Comparison of ENCODE assay signal across 11 cellular contexts in genomic region chr6:146545608-146546007, GRCh38. TPM values are rescaled to one million over a fixed set of nuclear protein-coding genes. Genes with fewer than 3 reads are reported as not detected.
DNase-seq lines count a peak whose midpoint lies in the region; ATAC-seq, FAIRE-seq and TF ChIP-seq lines count a peak whose summit lies in the region.
"Had no signal": no experiment of that assay in that cellular context is flagged by ENCODE, and none has a peak within 500 bp of the region (broad histone marks: within the 10 kb centered on the region; RNA-seq: fewer than 3 reads in every experiment).

No MANE protein-coding gene starts in this region.

- WGBS in body of pancreas, 2 donors: 49 to 67% methylated on average over 5 of the region's 5 CpGs
- WGBS in HepG2 (ENCODE audit: low lambda C conversion rate): 57% methylated on average over 5 of the region's 5 CpGs
- 17 to 29% methylated on average over 5 of the region's 5 CpGs for WGBS in tibial nerve, 2 donors
- WGBS in pancreas, 2 donors: 64 to 66% methylated on average over 5 of the region's 5 CpGs

- TF ChIP-seq RAD21 in HepG2 (CRISPR knock-in tag; IDR thresholded peaks at IDR 0.05): no peak

- H3K9ac ChIP-seq in HUES48 (ENCODE audit: low read depth, low read length) (no peak overlapping the region), HepG2 (ENCODE audit: insufficient read depth, low read depth, low read length) (peak overlapping the region; percentile 81; the same call in 1 of the 2 replicates)

- H3K4me3 ChIP-seq in HUES48 (ENCODE audit: low read depth, low read length): peak overlapping the region; percentile 6; the same call in 1 of the 2 replicates
- H3K4me3 ChIP-seq in body of pancreas: no peak overlapping the region
- peak overlapping the region; percentile 70 to 95 (median 90); a peak in 4 of 6 replicates for H3K4me3 ChIP-seq in HepG2 (replicated peaks in 1 of 3; ENCODE audit: insufficient read depth in 1 of 3, low read depth in 2 of 3, low read length in 3 of 3)
- peak overlapping the region in 3 of 4 donors; percentile 57 to 91 (median 59) for H3K4me3 ChIP-seq in tibial nerve
- peak overlapping the region in 1 of 4 donors; percentile 76 for H3K4me3 ChIP-seq in pancreas

- no peaks in the 10 kb centered on the region for H4K20me1 ChIP-seq in HepG2 (ENCODE audit: insufficient read depth, low read length)

- H3K36me3 ChIP-seq in HUES48 (ENCODE audit: control insufficient read depth, insufficient read depth, low read length) (peaks cover 11% of the 10 kb centered on the region), body of pancreas (replicated peaks in 1 of 2; ENCODE audit: insufficient read depth in 1 of 2, low read depth in 2 of 2) (peaks cover 0 to 2% of the 10 kb centered on the region in 2 donors), HepG2 (replicated peaks in 1 of 2; ENCODE audit: control insufficient read depth in 1 of 2, insufficient read depth in 2 of 2, low read length in 2 of 2) (peaks cover 3 to 12% of the 10 kb centered on the region in 2 experiments; a peak in 4 of 5 replicates), tibial nerve (peaks cover 0 to 17% (median 0%) of the 10 kb centered on the region in 3 donors), pancreas (peaks cover 0 to 10% (median 0%) of the 10 kb centered on the region in 3 donors)

- no peak for ATAC-seq in body of pancreas
- ATAC-seq in HepG2: no peak
- no peak for ATAC-seq in HG02642 (IDR thresholded peaks at IDR 0.05; ENCODE audit: poor library complexity, unreplicated experiment)
- no peak for ATAC-seq in pancreas
- ATAC-seq: activated CD8-positive, alpha-beta T cell treated with anti-CD3 and anti-CD28 coated beads, Interleukin-2, amount 10 ng/mL, durations not matched to agents 7 days and 5 days; effector memory CD8-positive, alpha-beta T cell had no signal

- no peak overlapping the region for H3K27ac ChIP-seq in HUES48 (ENCODE audit: low read depth, low read length)
- peak overlapping the region in 3 of 4 donors; percentile 90 to 94 (median 92) for H3K27ac ChIP-seq in body of pancreas
- H3K27ac ChIP-seq in HepG2 (ENCODE audit: extremely low read length, insufficient read depth, low read length): no peak overlapping the region
- H3K27ac ChIP-seq in tibial nerve: peak overlapping the region; percentile 92 to 99 (median 96)
- H3K27ac ChIP-seq in pancreas: peak overlapping the region in 2 of 4 donors; percentile 96 to 97

- H2AFZ ChIP-seq in HepG2 (ENCODE audit: low read length): no peak overlapping the region

- peaks cover 32% of the 10 kb centered on the region for H3K79me2 ChIP-seq in HepG2 (ENCODE audit: insufficient read depth, low read length)

- FAIRE-seq in HepG2 (lab: Jason Lieb, UNC) (no peak), pancreas (lab: Jason Lieb, UNC) (no peak)

- peak overlapping the region; percentile 90 for H3K4me2 ChIP-seq in HepG2 (ENCODE audit: low read depth, low read length)

- DNase-seq in body of pancreas (no peak), HepG2 (ENCODE audit: low spot score) (no peak), tibial nerve (ENCODE audit: low spot score in 2 of 2) (no peak), T-helper 9 cell (no peak), retina (no peak), pancreas (no peak)
- DNase-seq: activated CD8-positive, alpha-beta T cell treated with anti-CD3 and anti-CD28 coated beads, Interleukin-2, amount 10 ng/mL, durations not matched to agents 7 days and 5 days; effector memory CD8-positive, alpha-beta T cell; NCI-H510A treated with DMSO at 0.1 percent for 48 hours had no signal

- CTCF ChIA-PET in HepG2 (lab: Yijun Ruan, JAX; ENCODE audit: low intra/inter-chr PET ratio, low total read pairs): no interaction called here

- no peaks in the 10 kb centered on the region for H3K9me3 ChIP-seq in HUES48 (ENCODE audit: control insufficient read depth, insufficient read depth, low read length)
- no peaks in the 10 kb centered on the region for H3K9me3 ChIP-seq in body of pancreas
- no peaks in the 10 kb centered on the region for H3K9me3 ChIP-seq in HepG2 (ENCODE audit: low read length)
- H3K9me3 ChIP-seq in tibial nerve: no peaks in the 10 kb centered on the region
- H3K9me3 ChIP-seq in pancreas: no peaks in the 10 kb centered on the region

- TF ChIP-seq POLR2A in body of pancreas (IDR thresholded peaks at IDR 0.05) (no peak), HepG2 (IDR thresholded peaks at IDR 0.05; ENCODE audit: insufficient read depth in 1 of 2, low read depth in 2 of 2, low read length in 2 of 2) (no peak), tibial nerve (IDR thresholded peaks at IDR 0.05) (no peak)

- intact Hi-C loops in body of pancreas (cut with DNase I): no loop called here
- intact Hi-C loops in HepG2 (cut with micrococcal nuclease; ENCODE audit: unreplicated experiment): loop anchor here (10.0 kb wide), 2 partner anchors 649 to 811 kb away; partner anchors contain the start of gene EPM2A
- intact Hi-C loops in pancreas (cut with DNase I): no loop called here

- in situ Hi-C loops in HepG2 (cut with HindIII; ENCODE audit: extremely low pct_ligation_motif_present, low pct_unique_long_range_greater_than_20kb): no loop called here

- no TSS peak for BruUV-seq in HepG2 (replicated peaks; lab: Mats Ljungman, UMichigan)

- POLR2A ChIA-PET in HepG2 (lab: Yijun Ruan, JAX): no interaction called here

- H3K27me3 ChIP-seq in HUES48 (ENCODE audit: control insufficient read depth, insufficient read depth, low read length) (no peaks in the 10 kb centered on the region), body of pancreas (no peaks in the 10 kb centered on the region), HepG2 (ENCODE audit: control insufficient read depth in 1 of 2, insufficient read depth in 2 of 2, low read length in 2 of 2) (no peaks in the 10 kb centered on the region; a peak in 1 of 5 replicates), tibial nerve (no peaks in the 10 kb centered on the region), pancreas (no peaks in the 10 kb centered on the region)

- TF ChIP-seq EP300 in HepG2 (IDR thresholded peaks at IDR 0.05; ENCODE audit: low read depth in 2 of 2, low read length in 2 of 2) (no peak), HepG2 (CRISPR knock-in tag; IDR thresholded peaks at IDR 0.05; ENCODE audit: borderline replicate concordance) (no peak), tibial nerve (IDR thresholded peaks at IDR 0.05) (peak in 1 of 2 donors; percentile 40)

- H3K4me1 ChIP-seq in HUES48 (ENCODE audit: control insufficient read depth, insufficient read depth, low read length) (peaks cover 17% of the 10 kb centered on the region), body of pancreas (peaks cover 31% of the 10 kb centered on the region), HepG2 (ENCODE audit: insufficient read depth, low read length) (peaks cover 30% of the 10 kb centered on the region), tibial nerve (peaks cover 0 to 49% (median 18%) of the 10 kb centered on the region in 4 donors), pancreas (peaks cover 0 to 9% (median 0%) of the 10 kb centered on the region in 3 donors)

- TF ChIP-seq CTCF in body of pancreas (IDR thresholded peaks at IDR 0.05): no peak
- TF ChIP-seq CTCF in HepG2 (CRISPR knock-in tag; IDR thresholded peaks at IDR 0.05): no peak
- no peak for TF ChIP-seq CTCF in tibial nerve (IDR thresholded peaks at IDR 0.05)
- no peak for TF ChIP-seq CTCF in pancreas (IDR thresholded peaks at IDR 0.05)

RNA-seq across cellular contexts. Expression of gene RAB32, which starts 2.0 kb away (rescaled TPM):
- total RNA-seq in body of pancreas (10 to 100 TPM in 1 of 2 donors, 1 to 10 TPM in 1; 7.3 to 17.9 TPM), HepG2 (2016; rRNA removed; fragmentation: Illumina TruSeq; extraction: Trizol) (93.9 and 101 TPM in 2 replicates), tibial nerve (10 to 100 TPM; 23.2 to 44.4 (median 25.1) TPM), pancreas (10 to 100 TPM in 2 of 6 donors, 1 to 10 TPM in 4; 3.5 to 19.0 (median 4.5) TPM)
- total RNA-seq in HepG2 (2016; cell fraction: cytosol; rRNA removed; fragmentation: Illumina TruSeq; extraction: Trizol; ENCODE audit: low read depth): 83.6 and 91.0 TPM in 2 replicates
- total RNA-seq in HepG2 (2016; cell fraction: insoluble cytoplasmic fraction; rRNA removed; fragmentation: Illumina TruSeq; extraction: Trizol): 91.2 and 99.3 TPM in 2 replicates
- total RNA-seq in HepG2 (2016; cell fraction: membrane; rRNA removed; fragmentation: Illumina TruSeq; extraction: Trizol): 119 and 134 TPM in 2 replicates
- total RNA-seq in HepG2 (2016; cell fraction: nucleus; rRNA removed; fragmentation: Illumina TruSeq; extraction: Trizol): 31.7 and 38.6 TPM in 2 replicates
- polyA plus RNA-seq in HepG2 (2011; rRNA removed) (42.2 and 43.7 TPM in 2 replicates), pancreas (1 to 10 TPM; 5.6 to 7.9 TPM)
- 32.2 and 38.9 TPM in 2 replicates for polyA plus RNA-seq in HepG2 (2011; cell fraction: cytosol; rRNA removed)
- polyA plus RNA-seq in HepG2 (2011; cell fraction: nucleus; rRNA removed): 9.0 and 11.3 TPM in 2 replicates
- 28.1 and 30.9 TPM in 2 replicates for polyA plus RNA-seq in HepG2 (2012)
- 67.2 and 84.6 TPM in 2 replicates for polyA plus RNA-seq in HepG2 (2016; cell fraction: cytosol; fragmentation: Illumina TruSeq; extraction: Trizol; ENCODE audit: low read depth)
- 73.2 and 73.8 TPM in 2 replicates for polyA plus RNA-seq in HepG2 (2016; cell fraction: insoluble cytoplasmic fraction; fragmentation: Illumina TruSeq; extraction: Trizol; ENCODE audit: low read depth)
- polyA plus RNA-seq in HepG2 (2016; cell fraction: membrane; fragmentation: Illumina TruSeq; extraction: Trizol; ENCODE audit: low read depth): 74.1 and 88.0 TPM in 2 replicates
- polyA plus RNA-seq in HepG2 (2016; cell fraction: nucleus; fragmentation: Illumina TruSeq; extraction: Trizol; ENCODE audit: insufficient read depth, low read depth): 37.3 and 44.9 TPM in 2 replicates
- 9.4 and 16.1 TPM in 2 replicates for polyA minus RNA-seq in HepG2 (2011; rRNA and poly(A)+ RNA removed; ENCODE audit: low replicate concordance)
- 10.0 TPM in 2 replicates for polyA minus RNA-seq in HepG2 (2011; cell fraction: cytosol; rRNA and poly(A)+ RNA removed)
- 8.1 and 11.8 TPM in 2 replicates for polyA minus RNA-seq in HepG2 (2011; cell fraction: nucleus; rRNA and poly(A)+ RNA removed)

RNA-seq across cellular contexts. Expression of gene ADGB, which starts 53.2 kb away (rescaled TPM):
- total RNA-seq in body of pancreas: not detected
- total RNA-seq in HepG2 (2016; rRNA removed; fragmentation: Illumina TruSeq; extraction: Trizol): not detected in 2 replicates
- not detected in 2 replicates for total RNA-seq in HepG2 (2016; cell fraction: cytosol; rRNA removed; fragmentation: Illumina TruSeq; extraction: Trizol; ENCODE audit: low read depth)
- total RNA-seq in HepG2 (2016; cell fraction: insoluble cytoplasmic fraction; rRNA removed; fragmentation: Illumina TruSeq; extraction: Trizol): not detected in 2 replicates
- not detected in 2 replicates for total RNA-seq in HepG2 (2016; cell fraction: membrane; rRNA removed; fragmentation: Illumina TruSeq; extraction: Trizol)
- total RNA-seq in HepG2 (2016; cell fraction: nucleus; rRNA removed; fragmentation: Illumina TruSeq; extraction: Trizol): not detected in 2 replicates
- polyA plus RNA-seq in HepG2 (2011; rRNA removed): not detected in 2 replicates
- polyA plus RNA-seq in HepG2 (2011; cell fraction: cytosol; rRNA removed): not detected in 2 replicates
- polyA plus RNA-seq in HepG2 (2011; cell fraction: nucleus; rRNA removed): not detected in 2 replicates
- not detected in 2 replicates for polyA plus RNA-seq in HepG2 (2012)
- not detected in 2 replicates for polyA plus RNA-seq in HepG2 (2016; cell fraction: cytosol; fragmentation: Illumina TruSeq; extraction: Trizol; ENCODE audit: low read depth)
- not detected in 2 replicates for polyA plus RNA-seq in HepG2 (2016; cell fraction: insoluble cytoplasmic fraction; fragmentation: Illumina TruSeq; extraction: Trizol; ENCODE audit: low read depth)
- not detected in 2 replicates for polyA plus RNA-seq in HepG2 (2016; cell fraction: membrane; fragmentation: Illumina TruSeq; extraction: Trizol; ENCODE audit: low read depth)
- not detected in 2 replicates for polyA plus RNA-seq in HepG2 (2016; cell fraction: nucleus; fragmentation: Illumina TruSeq; extraction: Trizol; ENCODE audit: insufficient read depth, low read depth)
- polyA minus RNA-seq in HepG2 (2011; rRNA and poly(A)+ RNA removed; ENCODE audit: low replicate concordance): not detected in 2 replicates
- not detected in 2 replicates for polyA minus RNA-seq in HepG2 (2011; cell fraction: cytosol; rRNA and poly(A)+ RNA removed)
- polyA minus RNA-seq in HepG2 (2011; cell fraction: nucleus; rRNA and poly(A)+ RNA removed): not detected in 2 replicates
- not detected for total RNA-seq in tibial nerve
- not detected for total RNA-seq in pancreas
- not detected for polyA plus RNA-seq in pancreas
- total RNA-seq: activated CD8-positive, alpha-beta T cell treated with anti-CD3 and anti-CD28 coated beads, Interleukin-2, amount 10 ng/mL, durations not matched to agents 7 days and 5 days had no signal

Comparison
In these comparisons a context has a peak if more than half of its experiments do, and no peak if none do; other contexts are left out.
1. H3K27ac ChIP-seq: peak in body of pancreas (3 of 4) and tibial nerve (4 of 4); none in HUES48 (single experiment) and HepG2 (single experiment).
2. H3K4me3 ChIP-seq: peak in HUES48 (single experiment), HepG2 (3 of 3) and tibial nerve (3 of 4); none in body of pancreas (0 of 2).